Comparison of ENCODE assay signal across 6 cellular contexts in the genomic region with DNA sequence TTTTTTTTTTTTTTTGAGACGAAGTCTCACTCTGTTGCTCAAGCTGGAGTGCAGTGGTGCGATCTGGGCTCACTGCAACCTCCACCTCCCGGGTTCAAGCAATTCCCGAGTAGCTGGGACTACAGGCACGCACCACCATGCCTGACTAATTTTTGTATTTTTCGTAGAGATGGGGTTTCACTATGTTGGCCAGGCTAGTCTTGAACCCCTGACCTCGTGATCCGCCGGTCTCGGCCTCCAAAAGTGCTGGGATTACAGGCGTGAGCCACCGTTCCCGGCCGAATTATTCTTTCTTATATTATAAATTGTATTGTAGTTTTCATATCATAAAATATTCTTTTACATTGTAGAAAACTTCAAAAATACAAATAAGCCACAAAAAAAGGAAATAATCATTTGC. TPM values are rescaled to one million over a fixed set of nuclear protein-coding genes. Genes with fewer than 3 reads are reported as not detected.
A peak's percentile ranks its signal among the peaks of the same experiment; 100 is the strongest.
DNase-seq lines count a peak whose midpoint lies in the region; ATAC-seq and TF ChIP-seq lines count a peak whose summit lies in the region.
"Not testable (repeated sequence)": the region's sequence is repeated elsewhere in the genome, so short reads cannot be mapped to it uniquely, and the experiment has no call there.

No MANE protein-coding gene starts in this region.

- H3K4me2 ChIP-seq in HCT116 (ENCODE audit: low read length): peak overlapping the region; percentile 84; the same call in 1 of the 2 replicates

- H3K4me3 Mint-ChIP-seq in T-helper 17 cell (peak overlapping the region; percentile 97), progenitor cell of endocrine pancreas (ENCODE audit: low read depth) (peak overlapping the region; percentile 50)
- not testable (repeated sequence) for H3K4me3 Mint-ChIP-seq in activated T-helper 1 cell treated with anti-CD3 and anti-CD28 coated beads, Interleukin-12 subunit alpha, Interleukin-12 subunit beta, Interleukin-2, Interleukin-4 antibody, amounts not matched to agents 30 ng/mL and 10 ng/mL and 1 ng/mL, durations not matched to agents 14 hours and 24 hours and 36 hours

- H3K9ac ChIP-seq in HCT116 (ENCODE audit: low read length): not testable (repeated sequence)

- not testable (repeated sequence) for TF ChIP-seq CTCF in 22Rv1 (IDR thresholded peaks at IDR 0.05); HCT116 (IDR thresholded peaks at IDR 0.05 in 2 of 3, conservative IDR thresholded peaks at IDR 0.05 in 1 of 3; ENCODE audit: borderline replicate concordance in 1 of 3, insufficient read depth in 1 of 3, low read depth in 2 of 3, low read length in 2 of 3); progenitor cell of endocrine pancreas (IDR thresholded peaks at IDR 0.05; ENCODE audit: unreplicated experiment)

- H3K27me3 Mint-ChIP-seq in T-helper 17 cell; activated T-helper 1 cell treated with anti-CD3 and anti-CD28 coated beads, Interleukin-12 subunit alpha, Interleukin-12 subunit beta, Interleukin-2, Interleukin-4 antibody, amounts not matched to agents 30 ng/mL and 10 ng/mL and 1 ng/mL, durations not matched to agents 14 hours and 24 hours and 36 hours (ENCODE audit: insufficient read depth): not testable (repeated sequence)
- H3K27me3 Mint-ChIP-seq in progenitor cell of endocrine pancreas: peaks cover 25% of the 10 kb centered on the region

- TF ChIP-seq POLR2A in HCT116 (IDR thresholded peaks at IDR 0.05; ENCODE audit: borderline replicate concordance, extremely low read depth, insufficient read depth, insufficient read length): not testable (repeated sequence)

- intact Hi-C loops in HCT116 (cut with micrococcal nuclease): loop anchor here (5.0 kb wide), 1 partner anchor 99 kb away; no protein-coding TSS in a partner anchor
- intact Hi-C loops in activated T-helper 1 cell treated with anti-CD3 and anti-CD28 coated beads, Interleukin-12 subunit alpha, Interleukin-12 subunit beta, Interleukin-2, Interleukin-4 antibody, amounts not matched to agents 30 ng/mL and 10 ng/mL and 1 ng/mL, durations not matched to agents 14 hours and 24 hours and 36 hours (cut with micrococcal nuclease): loop anchor here (1.0 to 5.0 kb wide), 3 partner anchors 15 to 871 kb away; a partner anchor contains a TSS

- H3K27ac Mint-ChIP-seq in T-helper 17 cell: peak overlapping the region; percentile 92
- peak overlapping the region; percentile 90 for H3K27ac Mint-ChIP-seq in activated T-helper 1 cell treated with anti-CD3 and anti-CD28 coated beads, Interleukin-12 subunit alpha, Interleukin-12 subunit beta, Interleukin-2, Interleukin-4 antibody, amounts not matched to agents 30 ng/mL and 10 ng/mL and 1 ng/mL, durations not matched to agents 14 hours and 24 hours and 36 hours
- H3K27ac Mint-ChIP-seq in progenitor cell of endocrine pancreas: not testable (repeated sequence)

- not testable (repeated sequence) for H3K79me2 ChIP-seq in HCT116 (ENCODE audit: insufficient read depth, low read length)

- DNase-seq in HCT116 (ENCODE audit: low read depth, low spot score); T-helper 17 cell; activated T-helper 1 cell treated with anti-CD3 and anti-CD28 coated beads, Interleukin-12 subunit alpha, Interleukin-12 subunit beta, Interleukin-2, Interleukin-4 antibody, amounts not matched to agents 30 ng/mL and 10 ng/mL and 1 ng/mL, durations not matched to agents 14 hours and 24 hours and 36 hours (ENCODE audit: low spot score); effector memory CD4-positive, alpha-beta T cell; progenitor cell of endocrine pancreas (ENCODE audit: low spot score, unreplicated experiment): not testable (repeated sequence)

- not testable (repeated sequence) for H3K9me3 ChIP-seq in HCT116 (ENCODE audit: control insufficient read depth in 1 of 2, insufficient read depth in 1 of 2, low read depth in 1 of 2, low read length in 2 of 2); T-helper 17 cell (ENCODE audit: control insufficient read depth, low read length, poor library complexity, severe bottlenecking); effector memory CD4-positive, alpha-beta T cell (ENCODE audit: control insufficient read depth, low read length)

- H3K36me3 ChIP-seq in HCT116 (ENCODE audit: control insufficient read depth in 1 of 2, insufficient read depth in 2 of 2, low read length in 2 of 2): not testable (repeated sequence)
- peaks cover 12% of the 10 kb centered on the region for H3K36me3 ChIP-seq in effector memory CD4-positive, alpha-beta T cell (ENCODE audit: control insufficient read depth, insufficient read depth, low read length)

- RAD21 ChIA-PET in HCT116 (lab: Charles Lee; ENCODE audit: low non-redundant PET in 1 of 2, low total read pairs in 2 of 2, uncharacterized antibody in 2 of 2, unreplicated experiment in 2 of 2): not testable (repeated sequence)

- H3K4me3 ChIP-seq in HCT116 (replicated peaks in 1 of 2; ENCODE audit: low read depth in 1 of 2, low read length in 2 of 2); effector memory CD4-positive, alpha-beta T cell (ENCODE audit: insufficient read depth, low read depth, low read length, poor library complexity, severe bottlenecking): not testable (repeated sequence)

- not testable (repeated sequence) for H3K27me3 ChIP-seq in HCT116 (ENCODE audit: insufficient read depth, low read length); effector memory CD4-positive, alpha-beta T cell (replicated peaks; ENCODE audit: control insufficient read depth, insufficient read depth, low read length, poor library complexity, severe bottlenecking)

- not testable (repeated sequence) for TF ChIP-seq RAD21 in HCT116 (IDR thresholded peaks at IDR 0.05; ENCODE audit: low read depth)

- not testable (repeated sequence) for H4K20me1 ChIP-seq in HCT116 (ENCODE audit: insufficient read depth)

- 0 out of 2 replicates have a peak overlapping the region, but pooled peaks have one; percentile 70 for H3K27ac ChIP-seq in 22Rv1
- H3K27ac ChIP-seq in HCT116 (ENCODE audit: low read depth, low read length): not testable (repeated sequence)
- peak overlapping the region; percentile 77 for H3K27ac ChIP-seq in effector memory CD4-positive, alpha-beta T cell (ENCODE audit: insufficient read depth, low read length, poor library complexity, severe bottlenecking)

- peaks cover 12 to 31% of the 10 kb centered on the region in 2 experiments; a peak in 3 of 4 replicates for H3K4me1 ChIP-seq in HCT116 (ENCODE audit: control insufficient read depth in 1 of 2, insufficient read depth in 2 of 2, low read length in 2 of 2)
- H3K4me1 ChIP-seq in effector memory CD4-positive, alpha-beta T cell (ENCODE audit: control insufficient read depth, insufficient read depth, low read length, poor library complexity, severe bottlenecking): peaks cover 36% of the 10 kb centered on the region

- CTCF ChIA-PET in HCT116 (lab: Charles Lee): interaction anchor here (4.8 kb wide), 1 partner anchor 21 kb away, joined by 23 read pairs; a partner anchor contains a TSS

- BruUV-seq in HCT116 (replicated peaks; lab: Mats Ljungman, UMichigan): not testable (repeated sequence)

- not testable (repeated sequence) for H2AFZ ChIP-seq in HCT116 (ENCODE audit: low read depth, low read length, poor library complexity, severe bottlenecking)

- POLR2A ChIA-PET in HCT116 (lab: Charles Lee): interaction anchor here (0.9 kb wide), 1 partner anchor 107 kb away, joined by 3 read pairs; no protein-coding TSS in a partner anchor

- not testable (repeated sequence) for ATAC-seq in HCT116, T-helper 17 cell

- peaks cover 36% of the 10 kb centered on the region for H3K4me1 Mint-ChIP-seq in T-helper 17 cell
- H3K4me1 Mint-ChIP-seq in activated T-helper 1 cell treated with anti-CD3 and anti-CD28 coated beads, Interleukin-12 subunit alpha, Interleukin-12 subunit beta, Interleukin-2, Interleukin-4 antibody, amounts not matched to agents 30 ng/mL and 10 ng/mL and 1 ng/mL, durations not matched to agents 14 hours and 24 hours and 36 hours (ENCODE audit: low read depth): peaks cover 37% of the 10 kb centered on the region
- H3K4me1 Mint-ChIP-seq in progenitor cell of endocrine pancreas (ENCODE audit: low read depth): not testable (repeated sequence)

- not testable (repeated sequence) for H3K9me3 Mint-ChIP-seq in activated T-helper 1 cell treated with anti-CD3 and anti-CD28 coated beads, Interleukin-12 subunit alpha, Interleukin-12 subunit beta, Interleukin-2, Interleukin-4 antibody, amounts not matched to agents 30 ng/mL and 10 ng/mL and 1 ng/mL, durations not matched to agents 14 hours and 24 hours and 36 hours; progenitor cell of endocrine pancreas (ENCODE audit: low read depth)

- H3K9me2 ChIP-seq in HCT116 (ENCODE audit: insufficient read depth): not testable (repeated sequence)

- not testable (repeated sequence) for H3K36me3 Mint-ChIP-seq in T-helper 17 cell (ENCODE audit: low read depth); progenitor cell of endocrine pancreas (ENCODE audit: insufficient read depth)
- H3K36me3 Mint-ChIP-seq in activated T-helper 1 cell treated with anti-CD3 and anti-CD28 coated beads, Interleukin-12 subunit alpha, Interleukin-12 subunit beta, Interleukin-2, Interleukin-4 antibody, amounts not matched to agents 30 ng/mL and 10 ng/mL and 1 ng/mL, durations not matched to agents 14 hours and 24 hours and 36 hours (ENCODE audit: low read depth): peaks cover 19% of the 10 kb centered on the region

RNA-seq across cellular contexts. Expression of a gene that starts 1.3 kb away (rescaled TPM):
- total RNA-seq in HCT116 (2021; ENCODE audit: unreplicated experiment): 26.6 TPM
- 18.9 and 21.6 TPM in 2 replicates for polyA plus RNA-seq in HCT116 (2012)
- 100 to 1,000 TPM; 247 to 250 TPM for total RNA-seq in T-helper 17 cell
- 351 and 356 TPM in 2 replicates for total RNA-seq in activated T-helper 1 cell treated with anti-CD3 and anti-CD28 coated beads, Interleukin-12 subunit alpha, Interleukin-12 subunit beta, Interleukin-2, Interleukin-4 antibody, amounts not matched to agents 30 ng/mL and 10 ng/mL and 1 ng/mL, durations not matched to agents 14 hours and 24 hours and 36 hours
- 10.4 and 11.7 TPM in 2 replicates for total RNA-seq in progenitor cell of endocrine pancreas

RNA-seq across cellular contexts. Expression of a gene that starts 21.6 kb away (rescaled TPM):
- total RNA-seq in HCT116 (2021; ENCODE audit: unreplicated experiment): 55.7 TPM
- polyA plus RNA-seq in HCT116 (2012): 46.3 and 48.6 TPM in 2 replicates
- total RNA-seq in T-helper 17 cell: 1 to 10 TPM; 2.8 to 3.8 TPM
- 82.9 and 88.5 TPM in 2 replicates for total RNA-seq in activated T-helper 1 cell treated with anti-CD3 and anti-CD28 coated beads, Interleukin-12 subunit alpha, Interleukin-12 subunit beta, Interleukin-2, Interleukin-4 antibody, amounts not matched to agents 30 ng/mL and 10 ng/mL and 1 ng/mL, durations not matched to agents 14 hours and 24 hours and 36 hours
- 32.8 and 35.0 TPM in 2 replicates for total RNA-seq in progenitor cell of endocrine pancreas

RNA-seq across cellular contexts. Expression of a gene that starts 21.9 kb away (rescaled TPM):
- total RNA-seq in HCT116 (2021; ENCODE audit: unreplicated experiment) (26.4 TPM), T-helper 17 cell (1 to 10 TPM; 3.6 to 3.9 TPM), progenitor cell of endocrine pancreas (31.2 and 37.1 TPM in 2 replicates)
- polyA plus RNA-seq in HCT116 (2012): 13.5 and 14.8 TPM in 2 replicates
- 19.0 and 23.8 TPM in 2 replicates for total RNA-seq in activated T-helper 1 cell treated with anti-CD3 and anti-CD28 coated beads, Interleukin-12 subunit alpha, Interleukin-12 subunit beta, Interleukin-2, Interleukin-4 antibody, amounts not matched to agents 30 ng/mL and 10 ng/mL and 1 ng/mL, durations not matched to agents 14 hours and 24 hours and 36 hours

RNA-seq across cellular contexts. Expression of a gene that starts 47.7 kb away (rescaled TPM):
- 6.9 TPM for total RNA-seq in HCT116 (2021; ENCODE audit: unreplicated experiment)
- polyA plus RNA-seq in HCT116 (2012): 2.3 and 2.7 TPM in 2 replicates
- total RNA-seq in T-helper 17 cell: 1 to 10 TPM; 1.7 to 2.1 TPM
- total RNA-seq in activated T-helper 1 cell treated with anti-CD3 and anti-CD28 coated beads, Interleukin-12 subunit alpha, Interleukin-12 subunit beta, Interleukin-2, Interleukin-4 antibody, amounts not matched to agents 30 ng/mL and 10 ng/mL and 1 ng/mL, durations not matched to agents 14 hours and 24 hours and 36 hours: 4.8 and 5.3 TPM in 2 replicates
- 17.3 and 19.4 TPM in 2 replicates for total RNA-seq in progenitor cell of endocrine pancreas
